8 cellular contexts compared by ENCODE assay signal in genomic region chr12:15882055-15882971, GRCh38. TPM values are rescaled to one million over a fixed set of nuclear protein-coding genes. Genes with fewer than 3 reads are reported as not detected.
DNase-seq lines count a peak whose midpoint lies in the region; ATAC-seq and TF ChIP-seq lines count a peak whose summit lies in the region.

STRAP (plus strand) TSS chr12:15882387; CDS start chr12:15882708, 321 bp downstream.

- TF ChIP-seq CTCF in IMR-90 (conservative IDR thresholded peaks at IDR 0.05; ENCODE audit: low read depth, low read length) = no peak

- H3K9ac ChIP-seq in IMR-90 (ENCODE audit: low read depth, low read length) = peak within 1 kb of the TSS; percentile 96

- H3K9me1 ChIP-seq in IMR-90 (ENCODE audit: insufficient read depth, low read length) = no peaks in the 10 kb centered on the region; the same call in 1 of the 2 replicates

- in situ Hi-C loops in IMR-90 (cut with MboI; ENCODE audit: low sequenced_read_pairs) = loop anchor here (25.0 kb wide), 1 partner anchor 1095 kb away; no protein-coding TSS in a partner anchor

- peak; percentile 96 for DNase-seq in DMS 273 (lab: John Stamatoyannopoulos, UW; ENCODE audit: unreplicated experiment)
- DNase-seq in IMR-90 = peak; percentile 97
- DNase-seq in OCI-M1 (lab: John Stamatoyannopoulos, UW) = peak; percentile 98
- DNase-seq in activated T-cell treated with anti-CD3 and anti-CD28 coated beads for 24 hours (ENCODE audit: low read depth) = peak; percentile 95
- peak; percentile 57 for DNase-seq in epidermal melanocyte (ENCODE audit: insufficient read length, low spot score)
- peak; percentile 89 to 93 for DNase-seq in stimulated activated CD8-positive, alpha-beta memory T cell treated with anti-CD3 and anti-CD28 coated beads, Interleukin-4, amount 100 ng/mL, for 1 hour (ENCODE audit: low read depth in 2 of 2, low spot score in 1 of 2)

- peak within 1 kb of the TSS; percentile 70 for H2BK120ac ChIP-seq in IMR-90 (ENCODE audit: low read depth, low read length)

- peak within 1 kb of the TSS; percentile 92 for H2BK5ac ChIP-seq in IMR-90 (ENCODE audit: low read depth, low read length, poor library complexity, severe bottlenecking)

- peak within 1 kb of the TSS; percentile 85 for H2AK5ac ChIP-seq in IMR-90 (ENCODE audit: low read depth, low read length)

- peak within 1 kb of the TSS; percentile 100 for H3K4me2 ChIP-seq in IMR-90 (ENCODE audit: low read depth, low read length)

- ATAC-seq in GM21528 (IDR thresholded peaks at IDR 0.05; ENCODE audit: low FRiP score, unreplicated experiment) (peak; percentile 99), IMR-90 (ENCODE audit: low read depth) (peak; percentile 96)

- POLR2A ChIA-PET in IMR-90 (lab: Charles Lee; ENCODE audit: unreplicated experiment) = interaction anchor here (0.6 kb wide), 1 partner anchor 46 kb away, joined by 3 read pairs; no protein-coding TSS in a partner anchor

- TF ChIP-seq RAD21 in IMR-90 (IDR thresholded peaks at IDR 0.05; ENCODE audit: low read length) = no peak

- intact Hi-C loops in IMR-90 (cut with micrococcal nuclease) = no loop called here

- no peak within 1 kb of the TSS for H2BK20ac ChIP-seq in IMR-90 (ENCODE audit: low read depth, low read length)

- peak within 1 kb of the TSS; percentile 97 for H3K27ac ChIP-seq in IMR-90 (ENCODE audit: insufficient read depth, low read length)

- TSS peak; percentile 42 for BruUV-seq in IMR-90 (replicated peaks; lab: Mats Ljungman, UMichigan)

- H3K56ac ChIP-seq in IMR-90 (ENCODE audit: extremely low read depth, insufficient read depth, low read length) = peak within 1 kb of the TSS; percentile 82

- peak; percentile 95 for TF ChIP-seq POLR2A in IMR-90 (IDR thresholded peaks at IDR 0.05; ENCODE audit: low read depth, low read length)

- peak within 1 kb of the TSS; percentile 21; the same call in 1 of the 3 replicates for H2BK15ac ChIP-seq in IMR-90 (ENCODE audit: low read depth, low read length)

- peaks cover 7% of the 10 kb centered on the region for H3K36me3 ChIP-seq in IMR-90 (ENCODE audit: control insufficient read depth, insufficient read depth, low read length)

- CTCF ChIA-PET in IMR-90 (lab: Yijun Ruan, JAX) = no interaction called here

- H3K9me3 ChIP-seq in IMR-90 (ENCODE audit: control insufficient read depth, insufficient read depth, low read length) (no peaks in the 10 kb centered on the region), mononuclear cell (ENCODE audit: low read depth, low read length) (no peaks in the 10 kb centered on the region)

- H3K4me3 ChIP-seq in IMR-90 (ENCODE audit: insufficient read depth, low read depth, low read length) (peak within 1 kb of the TSS; percentile 84), mononuclear cell (ENCODE audit: low read length) (peak within 1 kb of the TSS; percentile 76)

- WGBS in IMR-90 (ENCODE audit: extremely low coverage in 2 of 2, insufficient read length in 1 of 2), 2 experiments = 0% methylated on average over 30 of the region's 66 CpGs; no CpG with 5 or more reads in 1 of the 2 experiments

- H4K20me1 ChIP-seq in IMR-90 (ENCODE audit: insufficient read depth, low read length) = peaks cover 46% of the 10 kb centered on the region

- peak within 1 kb of the TSS; percentile 93 to 99 for H4K8ac ChIP-seq in IMR-90 (ENCODE audit: low read depth in 2 of 2, low read length in 2 of 2)

- peak within 1 kb of the TSS; percentile 91 for H2AK9ac ChIP-seq in IMR-90 (replicated peaks; ENCODE audit: low read depth, low read length, poor library complexity)

- peak within 1 kb of the TSS; percentile 94 for H3K4ac ChIP-seq in IMR-90 (ENCODE audit: low read depth, low read length)

- H3K4me1 ChIP-seq in IMR-90 (ENCODE audit: control insufficient read depth, insufficient read depth, low read length) (peaks cover 9% of the 10 kb centered on the region), mononuclear cell (ENCODE audit: insufficient read depth, low read length) (peaks cover 21% of the 10 kb centered on the region)

- H2AFZ ChIP-seq in IMR-90 (replicated peaks; ENCODE audit: low read length, poor library complexity) = peak within 1 kb of the TSS; percentile 99

- no peaks in the 10 kb centered on the region for H3K27me3 ChIP-seq in IMR-90 (ENCODE audit: control insufficient read depth, insufficient read depth, low read length)
- no peaks in the 10 kb centered on the region for H3K27me3 ChIP-seq in mononuclear cell (ENCODE audit: insufficient read depth, low read length)

- peak within 1 kb of the TSS; percentile 97 for H3K14ac ChIP-seq in IMR-90 (replicated peaks; ENCODE audit: low read depth, low read length)

- peak within 1 kb of the TSS; percentile 72 for H3K18ac ChIP-seq in IMR-90 (ENCODE audit: low read depth, low read length)

- peak within 1 kb of the TSS; percentile 62 for H4K5ac ChIP-seq in IMR-90 (ENCODE audit: low read depth, low read length)

- dilution Hi-C loops in IMR-90 (cut with HindIII; ENCODE audit: low sequenced_read_pairs, unreplicated experiment) = no loop called here

- H3K79me1 ChIP-seq in IMR-90 (ENCODE audit: low read depth in 1 of 2, low read length in 2 of 2) = peaks cover 6 to 21% of the 10 kb centered on the region in 2 experiments; a peak in 3 of 4 replicates

- H3K23ac ChIP-seq in IMR-90 (ENCODE audit: low read depth, low read length) = peak within 1 kb of the TSS; percentile 80

- H4K91ac ChIP-seq in IMR-90 (ENCODE audit: insufficient read depth, low read depth, low read length) = peak within 1 kb of the TSS; percentile 82

TF ChIP-seq in IMR-90, 13 proteins besides CTCF, POLR2A, EP300 and RAD21:
- no peak for TF ChIP-seq MAFK (IDR thresholded peaks at IDR 0.05; ENCODE audit: low read depth, low read length)
- peak; percentile 19; the same call in 1 of the 2 replicates for TF ChIP-seq BHLHE40 (IDR thresholded peaks at IDR 0.05; ENCODE audit: low read depth, low read length)
- TF ChIP-seq CHD1 (IDR thresholded peaks at IDR 0.05; ENCODE audit: low read depth, low read length) = 0 out of 2 replicates have a peak, but pooled peaks have one; percentile 85
- TF ChIP-seq FOS (IDR thresholded peaks at IDR 0.05; ENCODE audit: low read depth, low read length) = no peak
- 0 out of 2 replicates have a peak, but pooled peaks have one; percentile 6 for TF ChIP-seq CEBPB (IDR thresholded peaks at IDR 0.05; ENCODE audit: low read depth, low read length)
- 0 out of 2 replicates have a peak, but pooled peaks have one; percentile 1 for TF ChIP-seq USF2 (IDR thresholded peaks at IDR 0.05; ENCODE audit: low read depth, low read length)
- TF ChIP-seq MAZ (IDR thresholded peaks at IDR 0.05; ENCODE audit: borderline replicate concordance, low read depth, low read length) = peak; percentile 62; the same call in 1 of the 2 replicates
- 0 out of 2 replicates have a peak, but pooled peaks have one; percentile 9 for TF ChIP-seq MXI1 (IDR thresholded peaks at IDR 0.05; ENCODE audit: borderline replicate concordance, low read depth, low read length)
- 0 out of 2 replicates have a peak, but pooled peaks have one; percentile 15 for TF ChIP-seq NFE2L2 (IDR thresholded peaks at IDR 0.05; ENCODE audit: low read depth, low read length)
- no peak for TF ChIP-seq RCOR1 (IDR thresholded peaks at IDR 0.05; ENCODE audit: insufficient replicate concordance, low read length)
- no peak for TF ChIP-seq RFX5 (IDR thresholded peaks at IDR 0.05; ENCODE audit: low read depth, low read length)
- no peak for TF ChIP-seq SMC3 (IDR thresholded peaks at IDR 0.05; ENCODE audit: low read depth, low read length)
- no peak for TF ChIP-seq ELK1 (IDR thresholded peaks at IDR 0.05; ENCODE audit: borderline replicate concordance, low read depth, low read length)

RNA-seq across cellular contexts. Expression of gene STRAP, which starts in this region (rescaled TPM):
- 82.1 and 133 TPM in 2 replicates for total RNA-seq in IMR-90 (2012; rRNA removed)
- 91.0 and 98.1 TPM in 2 replicates for polyA plus RNA-seq in IMR-90 (2012; rRNA removed)
- 53.4 and 67.4 TPM in 2 replicates for polyA plus RNA-seq in IMR-90 (2012; cell fraction: cytosol; rRNA removed)
- 31.4 and 54.0 TPM in 2 replicates for polyA plus RNA-seq in IMR-90 (2012; cell fraction: nucleus; rRNA removed; ENCODE audit: low replicate concordance)
- 59.0 TPM for total RNA-seq in mononuclear cell

Comparison
In these comparisons a context has a peak if more than half of its experiments do, and no peak if none do; other contexts are left out.
1. Peak in every context shown above with its lines: DNase-seq, ATAC-seq, H3K4me3 ChIP-seq and H3K27ac ChIP-seq.